Comparison of ENCODE assay signal across 19 cellular contexts in genomic region chr6:52364480-52365166, GRCh38. TPM values are rescaled to one million over a fixed set of nuclear protein-coding genes. Genes with fewer than 3 reads are reported as not detected.
A peak's percentile ranks its signal among the peaks of the same experiment; 100 is the strongest.
DNase-seq lines count a peak whose midpoint lies in the region; ATAC-seq and TF ChIP-seq lines count a peak whose summit lies in the region.
"Had no signal": no experiment of that assay in that cellular context is flagged by ENCODE, and none has a peak within 500 bp of the region (broad histone marks: within the 10 kb centered on the region; RNA-seq: fewer than 3 reads in every experiment).

No MANE protein-coding gene starts in this region.

- H3K9me2 ChIP-seq in SU-DHL-6 (replicated peaks; ENCODE audit: insufficient read depth, low read length), result no peaks in the 10 kb centered on the region

- no peak overlapping the region for H3K27ac ChIP-seq in CD8-positive, alpha-beta memory T cell (ENCODE audit: low read depth, low read length)
- H3K27ac ChIP-seq in SU-DHL-6 (ENCODE audit: low read depth, low read length), result no peak overlapping the region
- H3K27ac ChIP-seq: adrenal gland; BLaER1 treated with 17β-estradiol and CSF1 and Interleukin-3, amounts not matched to agents 10 nM and 100 nM; colonic mucosa; epithelial cell of prostate; SK-N-MC; spleen had no signal

- H3K4me3 ChIP-seq in CD8-positive, alpha-beta memory T cell (ENCODE audit: low read length), result no peak overlapping the region
- no peak overlapping the region for H3K4me3 ChIP-seq in SU-DHL-6 (ENCODE audit: insufficient read depth, low read length, poor library complexity, severe bottlenecking)
- H3K4me3 ChIP-seq: adrenal gland; BLaER1 treated with 17β-estradiol and CSF1 and Interleukin-3, amounts not matched to agents 10 nM and 100 nM; colonic mucosa; ovary; SK-N-MC; spleen had no signal

- no peak for ATAC-seq in activated CD8-positive, alpha-beta memory T cell treated with anti-CD3 and anti-CD28 coated beads, Interleukin-2, amount 10 ng/mL, durations not matched to agents 7 days and 5 days
- no peak for ATAC-seq in HG02885 (IDR thresholded peaks at IDR 0.05; ENCODE audit: poor library complexity, unreplicated experiment)

- peaks cover 11% of the 10 kb centered on the region for H3F3A ChIP-seq in SU-DHL-6 (ENCODE audit: insufficient read depth)

- peak overlapping the region in 5 of 8 donors; percentile 17 to 51 (median 39) for H3K27ac Mint-ChIP-seq in CD8-positive, alpha-beta memory T cell
- H3K27ac Mint-ChIP-seq in activated CD8-positive, alpha-beta memory T cell treated with anti-CD3 and anti-CD28 coated beads, Interleukin-2, amount 10 ng/mL, durations not matched to agents 7 days and 5 days, result no peak overlapping the region
- H3K27ac Mint-ChIP-seq: HFFc6 had no signal

- H3K27me3 ChIP-seq in CD8-positive, alpha-beta memory T cell (ENCODE audit: insufficient read depth, low read length, poor library complexity, severe bottlenecking), result no peaks in the 10 kb centered on the region
- no peaks in the 10 kb centered on the region for H3K27me3 ChIP-seq in SU-DHL-6 (ENCODE audit: low read length)
- H3K27me3 ChIP-seq: adrenal gland; BLaER1 treated with 17β-estradiol and CSF1 and Interleukin-3, amounts not matched to agents 10 nM and 100 nM; colonic mucosa; ovary; spleen had no signal

- no peak overlapping the region for H3K9ac ChIP-seq in SU-DHL-6 (ENCODE audit: low read length)
- H3K9ac ChIP-seq: BLaER1 treated with 17β-estradiol and CSF1 and Interleukin-3, amounts not matched to agents 10 nM and 100 nM had no signal

- peaks cover 3% of the 10 kb centered on the region; the same call in 1 of the 2 replicates for H4K20me1 ChIP-seq in SU-DHL-6 (ENCODE audit: low read depth, low read length)

- TF ChIP-seq CTCF in SU-DHL-6 (IDR thresholded peaks at IDR 0.05; ENCODE audit: insufficient read depth, low read length, poor library complexity, severe bottlenecking), result no peak

- POLR2A ChIA-PET in CD8-positive, alpha-beta memory T cell (lab: Charles Lee), result interaction anchor here (4.1 kb wide), 1 partner anchor 80 kb away, joined by 48 read pairs; the partner anchor contains the start of gene MCM3

- peaks cover 50% of the 10 kb centered on the region for H3K4me1 ChIP-seq in CD8-positive, alpha-beta memory T cell (ENCODE audit: insufficient read depth, low read length)

- CTCF ChIA-PET in CD8-positive, alpha-beta memory T cell (lab: Charles Lee), result interaction anchor here (1.0 to 4.4 kb wide), 8 partner anchors 9 to 79 kb away, joined by 3 to 57 read pairs (median 8); partner anchors contain the start of gene MCM3
- CTCF ChIA-PET in activated CD8-positive, alpha-beta memory T cell treated with anti-CD3 and anti-CD28 coated beads, Interleukin-2, amount 10 ng/mL, durations not matched to agents 7 days and 5 days (lab: Charles Lee), result interaction anchor here (1.0 to 3.1 kb wide), 6 partner anchors 8 to 35 kb away, joined by 3 to 31 read pairs (median 4); no protein-coding TSS in a partner anchor

- H3K9me3 Mint-ChIP-seq in CD8-positive, alpha-beta memory T cell, result no peaks in the 10 kb centered on the region
- H3K9me3 Mint-ChIP-seq in activated CD8-positive, alpha-beta memory T cell treated with anti-CD3 and anti-CD28 coated beads, Interleukin-2, amount 10 ng/mL, durations not matched to agents 7 days and 5 days (ENCODE audit: low read depth), result no peaks in the 10 kb centered on the region
- H3K9me3 Mint-ChIP-seq: HFFc6 had no signal

- no peaks in the 10 kb centered on the region for H3K9me3 ChIP-seq in CD8-positive, alpha-beta memory T cell (ENCODE audit: low read length)
- H3K9me3 ChIP-seq in SU-DHL-6 (ENCODE audit: insufficient read depth, low read length), result no peaks in the 10 kb centered on the region
- H3K9me3 ChIP-seq: adrenal gland; BLaER1 treated with 17β-estradiol and CSF1 and Interleukin-3, amounts not matched to agents 10 nM and 100 nM; colonic mucosa; ovary; spleen had no signal

- H3K36me3 Mint-ChIP-seq in CD8-positive, alpha-beta memory T cell, result peaks cover 0 to 50% (median 6%) of the 10 kb centered on the region in 3 donors
- peaks cover 39% of the 10 kb centered on the region for H3K36me3 Mint-ChIP-seq in activated CD8-positive, alpha-beta memory T cell treated with anti-CD3 and anti-CD28 coated beads, Interleukin-2, amount 10 ng/mL, durations not matched to agents 7 days and 5 days

- H3K4me1 Mint-ChIP-seq in CD8-positive, alpha-beta memory T cell, result peaks cover 58 to 78% (median 76%) of the 10 kb centered on the region in 3 donors
- peaks cover 23% of the 10 kb centered on the region for H3K4me1 Mint-ChIP-seq in activated CD8-positive, alpha-beta memory T cell treated with anti-CD3 and anti-CD28 coated beads, Interleukin-2, amount 10 ng/mL, durations not matched to agents 7 days and 5 days

- H3K36me3 ChIP-seq in CD8-positive, alpha-beta memory T cell (ENCODE audit: insufficient read depth, low read length), result no peaks in the 10 kb centered on the region
- peaks cover 21% of the 10 kb centered on the region; the same call in 1 of the 2 replicates for H3K36me3 ChIP-seq in SU-DHL-6 (ENCODE audit: low read length)
- H3K36me3 ChIP-seq: adrenal gland, colonic mucosa, ovary had no signal

- DNase-seq in CD8-positive, alpha-beta memory T cell, result no peak
- DNase-seq in cerebellar cortex (ENCODE audit: low spot score), result peak; percentile 33
- peak; percentile 30 for DNase-seq in occipital lobe (lab: John Stamatoyannopoulos, UW)
- no peak for DNase-seq in DMS153 (lab: John Stamatoyannopoulos, UW)
- DNase-seq in NCI-H2107 treated with DMSO at 0.1 percent for 48 hours (lab: John Stamatoyannopoulos, UW; ENCODE audit: unreplicated experiment), result no peak
- no peak for DNase-seq in activated CD8-positive, alpha-beta memory T cell treated with anti-CD3 and anti-CD28 coated beads, Interleukin-2, amount 10 ng/mL, durations not matched to agents 7 days and 5 days
- DNase-seq: adrenal gland, colonic mucosa, EL, HFFc6, KBM-7, NCI-H1417 treated with DMSO at 0.1 percent for 48 hours, spleen had no signal

- H3K79me2 ChIP-seq in SU-DHL-6 (ENCODE audit: insufficient read depth, low read length), result peaks cover 69% of the 10 kb centered on the region

- peak overlapping the region in 6 of 7 donors; percentile 21 to 99 (median 71) for H3K4me3 Mint-ChIP-seq in CD8-positive, alpha-beta memory T cell
- no peak overlapping the region for H3K4me3 Mint-ChIP-seq in activated CD8-positive, alpha-beta memory T cell treated with anti-CD3 and anti-CD28 coated beads, Interleukin-2, amount 10 ng/mL, durations not matched to agents 7 days and 5 days
- H3K4me3 Mint-ChIP-seq: HFFc6 had no signal

- H3K4me2 ChIP-seq in SU-DHL-6 (ENCODE audit: low read depth, low read length, poor library complexity, severe bottlenecking), result peak overlapping the region; percentile 85

- H3K27me3 Mint-ChIP-seq in CD8-positive, alpha-beta memory T cell, result no peaks in the 10 kb centered on the region
- H3K27me3 Mint-ChIP-seq in activated CD8-positive, alpha-beta memory T cell treated with anti-CD3 and anti-CD28 coated beads, Interleukin-2, amount 10 ng/mL, durations not matched to agents 7 days and 5 days, result no peaks in the 10 kb centered on the region

- H2AFZ ChIP-seq in SU-DHL-6 (ENCODE audit: low read depth, low read length, severe bottlenecking), result no peak overlapping the region

RNA-seq across cellular contexts. Expression of gene PAQR8, which starts 2.7 kb away (rescaled TPM):
- 10 to 100 TPM; 10.2 to 11.7 TPM for total RNA-seq in CD8-positive, alpha-beta memory T cell
- polyA plus RNA-seq in CD8-positive, alpha-beta memory T cell, result 17.9 TPM
- total RNA-seq in occipital lobe, result 12.8 TPM
- 10 to 100 TPM; 12.1 to 12.5 TPM for total RNA-seq in activated CD8-positive, alpha-beta memory T cell treated with anti-CD3 and anti-CD28 coated beads, Interleukin-2, amount 10 ng/mL, durations not matched to agents 7 days and 5 days

RNA-seq across cellular contexts. Expression of gene EFHC1, which starts 55.5 kb away (rescaled TPM):
- 1 to 10 TPM; 2.6 to 5.1 TPM for total RNA-seq in CD8-positive, alpha-beta memory T cell
- polyA plus RNA-seq in CD8-positive, alpha-beta memory T cell, result 1.9 TPM
- total RNA-seq in occipital lobe, result 37.0 TPM
- total RNA-seq in activated CD8-positive, alpha-beta memory T cell treated with anti-CD3 and anti-CD28 coated beads, Interleukin-2, amount 10 ng/mL, durations not matched to agents 7 days and 5 days, result 1 to 10 TPM; 1.7 to 2.1 TPM

Comparison
In these comparisons a context has a peak if more than half of its experiments do, and no peak if none do; other contexts are left out.
1. DNase-seq: peak in cerebellar cortex (single experiment) and occipital lobe (single experiment); none in CD8-positive, alpha-beta memory T cell (0 of 5), DMS153 (single experiment), NCI-H2107 treated with DMSO at 0.1 percent for 48 hours (single experiment) and activated CD8-positive, alpha-beta memory T cell treated with anti-CD3 and anti-CD28 coated beads, Interleukin-2, amount 10 ng/mL, durations not matched to agents 7 days and 5 days (single experiment).